Comparison of ENCODE assay signal across 2 cellular contexts in the genomic region with DNA sequence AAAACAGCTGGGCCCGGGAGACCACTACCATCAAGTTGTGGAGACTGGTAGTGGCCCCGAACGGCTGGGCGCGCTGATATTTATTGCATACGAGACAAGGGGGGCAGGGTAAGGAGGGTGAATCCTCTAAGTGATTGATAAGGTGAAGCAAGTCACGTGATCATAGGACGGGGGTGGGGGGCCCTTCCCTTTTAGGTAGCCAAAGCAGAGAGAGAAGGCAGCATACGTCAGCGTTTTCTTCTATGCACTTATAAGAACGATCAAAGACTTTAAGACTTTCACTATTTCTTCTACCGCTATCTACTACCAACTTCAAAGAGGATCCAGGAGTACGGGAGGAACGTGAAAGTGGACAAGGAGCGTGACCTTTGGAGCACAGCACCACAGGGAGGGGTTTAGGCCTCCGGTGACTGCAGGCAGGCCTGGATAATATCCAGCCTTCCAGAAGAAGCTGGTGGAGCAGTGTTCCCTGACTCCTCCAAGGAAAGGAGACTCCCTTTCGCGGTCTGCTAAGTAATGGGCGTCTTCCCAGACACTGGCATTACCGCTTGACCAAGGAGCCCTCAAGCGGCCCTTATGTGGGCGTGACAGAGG.
TF ChIP-seq lines count a peak whose summit lies in the region.

No MANE protein-coding gene starts in this region.

TF ChIP-seq in HEK293, 187 proteins besides CTCF, POLR2A, EP300 and RAD21:
- TF ChIP-seq ZBTB8A (tag by site-specific recombination; IDR thresholded peaks at IDR 0.05): peak; percentile 68

TF ChIP-seq in GM12878, 131 proteins besides CTCF, POLR2A, EP300 and RAD21:
- 0 out of 4 replicates have a peak, but pooled peaks of 1 of the 2 experiments have one; percentile 12 for TF ChIP-seq BHLHE40 (IDR thresholded peaks at IDR 0.05; ENCODE audit: borderline replicate concordance in 1 of 2, low read depth in 2 of 2, low read length in 1 of 2)
- TF ChIP-seq RAD51 (IDR thresholded peaks at IDR 0.05): 0 out of 2 replicates have a peak, but pooled peaks have one; percentile 38
